Comparison of ENCODE assay signal across 1 cellular context in genomic region chr17:42536048-42536371, GRCh38.
A peak's percentile ranks its signal among the peaks of the same experiment; 100 is the strongest.
TF ChIP-seq lines count a peak whose summit lies in the region.

NAGLU (plus strand) TSS chr17:42536241; CDS start chr17:42536273, 32 bp downstream.

TF ChIP-seq in GM12878, 131 proteins besides CTCF, POLR2A, EP300 and RAD21 (continued from another document and continues in another):
- TF ChIP-seq PRDM15 (CRISPR knock-in tag; IDR thresholded peaks at IDR 0.05) (no peak), EGR1 (IDR thresholded peaks at IDR 0.05; ENCODE audit: borderline replicate concordance in 1 of 2, low read depth in 2 of 2, low read length in 2 of 2) (no peak), SRF (IDR thresholded peaks at IDR 0.05; ENCODE audit: low read depth in 2 of 2, low read length in 2 of 2) (no peak), ZNF274 (IDR thresholded peaks at IDR 0.05; ENCODE audit: insufficient read depth, insufficient read length) (no peak), HCFC1 (IDR thresholded peaks at IDR 0.05; ENCODE audit: low read length) (no peak), POLR2AphosphoS5 (IDR thresholded peaks at IDR 0.05; ENCODE audit: low read length) (peak; percentile 70), MXI1 (IDR thresholded peaks at IDR 0.05; ENCODE audit: low read depth, low read length) (no peak), SMARCA5 (IDR thresholded peaks at IDR 0.05) (no peak), HDAC2 (IDR thresholded peaks at IDR 0.05) (no peak), PAX5 (IDR thresholded peaks at IDR 0.05; ENCODE audit: borderline replicate concordance, low read depth, low read length) (peak; percentile 58; the same call in 1 of the 2 replicates), LARP7 (IDR thresholded peaks at IDR 0.05) (no peak), PBX3 (IDR thresholded peaks at IDR 0.05; ENCODE audit: insufficient replicate concordance, low read depth, low read length) (no peak), BACH1 (IDR thresholded peaks at IDR 0.05; ENCODE audit: borderline replicate concordance) (peak; percentile 74; the same call in 1 of the 2 replicates), NR2C1 (IDR thresholded peaks at IDR 0.05) (no peak), IKZF2 (IDR thresholded peaks at IDR 0.05) (no peak; a peak in 1 of 4 replicates), MEF2B (IDR thresholded peaks at IDR 0.05; ENCODE audit: partially characterized antibody, poor library complexity, severe bottlenecking) (peak; percentile 99), ZNF207 (IDR thresholded peaks at IDR 0.05; ENCODE audit: borderline replicate concordance) (no peak; the same call in 1 of the 2 replicates), KLF5 (IDR thresholded peaks at IDR 0.05; ENCODE audit: partially characterized antibody) (no peak), ZNF592 (IDR thresholded peaks at IDR 0.05) (no peak), ZBTB4 (CRISPR knock-in tag; IDR thresholded peaks at IDR 0.05) (no peak), GATAD2B (conservative IDR thresholded peaks at IDR 0.05; ENCODE audit: low read depth) (no peak; the same call in none of the 2 replicates), ZSCAN29 (IDR thresholded peaks at IDR 0.05) (no peak; the same call in 1 of the 2 replicates), E4F1 (IDR thresholded peaks at IDR 0.05; ENCODE audit: borderline replicate concordance, partially characterized antibody) (peak; percentile 89), DPF2 (IDR thresholded peaks at IDR 0.05) (peak; percentile 80; the same call in 1 of the 2 replicates), BCL3 (IDR thresholded peaks at IDR 0.05; ENCODE audit: borderline replicate concordance, insufficient read depth, low read depth, low read length, poor library complexity, severe bottlenecking) (no peak), HDGF (IDR thresholded peaks at IDR 0.05) (no peak), JUNB (IDR thresholded peaks at IDR 0.05) (no peak), RBBP5 (conservative IDR thresholded peaks at IDR 0.05) (no peak), YY1 (IDR thresholded peaks at IDR 0.05; ENCODE audit: low read depth, low read length) (peak; percentile 77), HSF1 (IDR thresholded peaks at IDR 0.05; ENCODE audit: low read depth, low read length) (no peak), FOXM1 (IDR thresholded peaks at IDR 0.05; ENCODE audit: low read depth, low read length) (no peak), ZNF384 (IDR thresholded peaks at IDR 0.05; ENCODE audit: borderline replicate concordance, low read depth, low read length) (no peak), STAT1 (conservative IDR thresholded peaks at IDR 0.05) (no peak), ASH2L (IDR thresholded peaks at IDR 0.05; ENCODE audit: borderline replicate concordance, low read depth) (no peak), CBX3 (IDR thresholded peaks at IDR 0.05; ENCODE audit: borderline replicate concordance, low read depth) (no peak), REST (IDR thresholded peaks at IDR 0.05; ENCODE audit: low read depth, low read length) (no peak), SPI1 (IDR thresholded peaks at IDR 0.05; ENCODE audit: borderline replicate concordance, insufficient read depth, low read depth, low read length) (no peak), ZNF217 (IDR thresholded peaks at IDR 0.05) (0 out of 2 replicates have a peak, but pooled peaks have one; percentile 66), CHD2 (IDR thresholded peaks at IDR 0.05; ENCODE audit: borderline replicate concordance, low read depth, low read length) (peak; percentile 62), NR2F1 (conservative IDR thresholded peaks at IDR 0.05) (peak; percentile 98), RCOR1 (conservative IDR thresholded peaks at IDR 0.05; ENCODE audit: low read depth, low read length) (no peak), ATF7 (IDR thresholded peaks at IDR 0.05; ENCODE audit: low read depth) (no peak)
